ENCODE assay signal across 8 cellular contexts in genomic region chr4:22048326-22048725, GRCh38.
"Had no signal": no experiment of that assay in that cellular context is flagged by ENCODE, and none has a peak within 500 bp of the region (broad histone marks: within the 10 kb centered on the region; RNA-seq: fewer than 3 reads in every experiment).

No MANE protein-coding gene starts in this region.

- DNase-seq: GM23248, GOT3, H7, H9, HCEC 1CT, HFFc6 had no signal

- ATAC-seq: GM23338, HCT116 had no signal

- H3K27ac ChIP-seq: GM23248 had no signal

- H2AFZ ChIP-seq: GM23248, GM23338 had no signal

- H3K4me2 ChIP-seq: GM23338 had no signal

- H3K4me3 ChIP-seq: GM23248, GM23338 had no signal

- H3K9ac ChIP-seq: GM23248 had no signal
